10 cellular contexts compared by ENCODE assay signal in the genomic region with DNA sequence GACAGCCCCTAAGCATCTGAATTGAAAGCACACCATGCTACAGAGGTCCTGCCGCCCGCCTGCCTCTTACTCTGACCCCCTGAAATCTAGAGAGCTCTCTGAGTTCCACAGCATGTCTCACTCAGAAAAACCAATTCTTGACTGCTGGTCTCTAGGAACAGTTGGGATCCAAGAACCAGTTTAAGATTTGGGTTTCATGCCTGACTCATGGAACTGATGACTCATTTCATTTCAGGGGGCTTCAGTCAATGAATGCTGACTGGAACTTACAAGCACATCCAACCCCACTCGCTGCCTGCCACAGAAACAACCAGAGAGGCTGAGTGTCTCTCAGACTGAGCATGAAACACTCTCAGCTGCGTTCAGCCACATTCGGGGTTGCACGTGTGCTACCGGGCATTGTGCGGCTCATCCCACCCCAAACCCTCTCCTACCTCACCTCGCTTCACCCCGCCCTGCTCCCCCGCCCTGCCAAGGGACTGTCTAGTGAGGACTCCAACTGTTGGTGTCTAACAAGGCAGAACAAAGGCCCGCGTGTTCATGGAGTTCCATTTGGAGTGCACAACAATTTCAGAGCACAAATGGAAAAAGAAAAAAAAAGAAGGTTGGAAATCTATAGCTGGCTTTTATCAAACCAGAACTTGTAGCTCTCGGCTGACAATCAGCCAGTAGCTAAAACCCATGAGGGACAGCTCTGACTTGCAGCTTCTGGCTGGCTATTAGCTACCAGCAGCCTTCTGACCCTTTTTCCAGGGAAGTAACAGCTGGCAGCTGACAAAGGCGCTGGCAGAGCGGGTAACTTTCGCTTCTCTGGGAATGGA. TPM values are rescaled to one million over a fixed set of nuclear protein-coding genes. Genes with fewer than 3 reads are reported as not detected.
DNase-seq lines count a peak whose midpoint lies in the region; ATAC-seq and TF ChIP-seq lines count a peak whose summit lies in the region.
"Had no signal": no experiment of that assay in that cellular context is flagged by ENCODE, and none has a peak within 500 bp of the region (broad histone marks: within the 10 kb centered on the region; RNA-seq: fewer than 3 reads in every experiment).

No MANE protein-coding gene starts in this region.

- DNase-seq in NCI-H345 (lab: John Stamatoyannopoulos, UW): peak; percentile 32
- no peak for DNase-seq in NCI-H345 treated with DMSO at 0.1 percent for 48 hours (lab: John Stamatoyannopoulos, UW; ENCODE audit: unreplicated experiment)
- DNase-seq in body of pancreas: peak; percentile 46 to 71 (median 64)
- DNase-seq in thyroid gland: peak; percentile 21 to 30
- DNase-seq: testis had no signal

- H3K9me3 ChIP-seq in body of pancreas (no peaks in the 10 kb centered on the region), thyroid gland (no peaks in the 10 kb centered on the region)
- H3K9me3 ChIP-seq: A549, testis had no signal

- peak overlapping the region in 2 of 4 donors; percentile 1 to 39 for H3K27ac ChIP-seq in body of pancreas
- H3K27ac ChIP-seq in layer of hippocampus (ENCODE audit: low read depth, low read length): peak overlapping the region; percentile 3
- H3K27ac ChIP-seq in thyroid gland: peak overlapping the region in 2 of 3 donors; percentile 8 to 17
- H3K27ac ChIP-seq: A549, testis had no signal

- H3K4me3 ChIP-seq in body of pancreas (no peak overlapping the region), thyroid gland (replicated peaks in 1 of 3) (no peak overlapping the region)
- H3K4me3 ChIP-seq: A549, testis had no signal

- intact Hi-C loops in body of pancreas (cut with DNase I) (no loop called here), thyroid gland (cut with DNase I) (no loop called here)

- H3K36me3 ChIP-seq in body of pancreas (replicated peaks in 1 of 2; ENCODE audit: insufficient read depth in 1 of 2, low read depth in 2 of 2) (no peaks in the 10 kb centered on the region), thyroid gland (no peaks in the 10 kb centered on the region)

- H3K4me1 ChIP-seq in body of pancreas (peaks cover 9% of the 10 kb centered on the region), thyroid gland (peaks cover 0 to 5% of the 10 kb centered on the region in 2 donors)
- H3K4me1 ChIP-seq: A549, testis had no signal

- TF ChIP-seq POLR2A in body of pancreas (IDR thresholded peaks at IDR 0.05): no peak
- TF ChIP-seq POLR2A in thyroid gland (IDR thresholded peaks at IDR 0.05): no peak

- H3K27me3 ChIP-seq in body of pancreas (no peaks in the 10 kb centered on the region), layer of hippocampus (ENCODE audit: control insufficient read depth, insufficient read depth, low read length) (no peaks in the 10 kb centered on the region), thyroid gland (no peaks in the 10 kb centered on the region)
- H3K27me3 ChIP-seq: testis had no signal

- ATAC-seq in body of pancreas: peak; percentile 79
- no peak for ATAC-seq in HG02642 (IDR thresholded peaks at IDR 0.05; ENCODE audit: poor library complexity, unreplicated experiment)
- ATAC-seq in GM18517 (IDR thresholded peaks at IDR 0.05; ENCODE audit: unreplicated experiment): no peak
- ATAC-seq in GM19467 (IDR thresholded peaks at IDR 0.05; ENCODE audit: unreplicated experiment): no peak
- ATAC-seq: A549 had no signal

- TF ChIP-seq CTCF in body of pancreas (IDR thresholded peaks at IDR 0.05): no peak
- no peak for TF ChIP-seq CTCF in thyroid gland (IDR thresholded peaks at IDR 0.05)

- WGBS in body of pancreas, 2 donors: 62 to 63% methylated on average over 17 of the region's 17 CpGs
- 52 to 56% methylated on average over 16 to 17 of the region's 17 CpGs for WGBS in thyroid gland, 2 donors

RNA-seq across cellular contexts. Expression of a gene that starts 20.0 kb away (rescaled TPM):
- total RNA-seq in body of pancreas: 10 to 100 TPM; 15.8 to 29.0 TPM
- 10 to 100 TPM; 33.2 to 39.6 (median 37.0) TPM for total RNA-seq in thyroid gland
